In genomic region chr20:45924391-45925261, GRCh38 we compare ENCODE assay signal across 10 cellular contexts. TPM values are rescaled to one million over a fixed set of nuclear protein-coding genes. Genes with fewer than 3 reads are reported as not detected.
A peak's percentile ranks its signal among the peaks of the same experiment; 100 is the strongest.
DNase-seq lines count a peak whose midpoint lies in the region; ATAC-seq and TF ChIP-seq lines count a peak whose summit lies in the region.
"Had no signal": no experiment of that assay in that cellular context is flagged by ENCODE, and none has a peak within 500 bp of the region (broad histone marks: within the 10 kb centered on the region; RNA-seq: fewer than 3 reads in every experiment).

No MANE protein-coding gene starts in this region.

- peaks cover 56% of the 10 kb centered on the region for H3K4me1 Mint-ChIP-seq in nephron progenitor cell

- no peak overlapping the region for H3K27ac ChIP-seq in aorta (ENCODE audit: low read depth in 1 of 2, low read length in 2 of 2)

- ATAC-seq in Right ventricle myocardium inferior (peak; percentile 61), aorta (ENCODE audit: low FRiP score) (peak; percentile 52), HG03196 (IDR thresholded peaks at IDR 0.05; ENCODE audit: unreplicated experiment) (no peak), HG03378 (IDR thresholded peaks at IDR 0.05; ENCODE audit: unreplicated experiment) (no peak)

- TF ChIP-seq CTCF in fibroblast of villous mesenchyme (IDR thresholded peaks at IDR 0.05; ENCODE audit: insufficient read depth, low read depth, low read length), result no peak
- TF ChIP-seq CTCF in nephron progenitor cell (IDR thresholded peaks at IDR 0.05), result no peak

- no peaks in the 10 kb centered on the region for H3K36me3 ChIP-seq in aorta (ENCODE audit: control insufficient read depth in 1 of 2, insufficient read depth in 2 of 2, low read length in 1 of 2)

- peaks cover 4% of the 10 kb centered on the region for H3K27me3 Mint-ChIP-seq in nephron progenitor cell (ENCODE audit: low read depth, poor library complexity)

- WGBS in aorta, 2 donors, result 35 to 39% methylated on average over 21 of the region's 21 CpGs

- peak overlapping the region; percentile 94 for H3K27ac Mint-ChIP-seq in nephron progenitor cell

- H3K27me3 ChIP-seq in aorta (ENCODE audit: control insufficient read depth in 1 of 2, insufficient read depth in 2 of 2, low read length in 1 of 2), result no peaks in the 10 kb centered on the region

- H3K4me3 ChIP-seq in fibroblast of villous mesenchyme (ENCODE audit: low read depth, low read length) (no peak overlapping the region), aorta (ENCODE audit: low read length in 2 of 2) (no peak overlapping the region)

- no peaks in the 10 kb centered on the region for H3K4me1 ChIP-seq in aorta (ENCODE audit: control insufficient read depth in 1 of 2, insufficient read depth in 2 of 2, low read length in 2 of 2)

- intact Hi-C loops in Right ventricle myocardium inferior (cut with DNase I), result no loop called here
- intact Hi-C loops in cardiac septum (cut with DNase I), result no loop called here
- intact Hi-C loops in aorta (cut with DNase I), result no loop called here

- no peaks in the 10 kb centered on the region for H3K9me3 Mint-ChIP-seq in nephron progenitor cell

- DNase-seq in Right ventricle myocardium inferior (ENCODE audit: missing footprints) (no peak), cardiac septum (ENCODE audit: low spot score) (no peak), fibroblast of villous mesenchyme (ENCODE audit: low read depth) (peak; percentile 92), nephron progenitor cell (no peak), aorta (peak in 1 of 2 donors; percentile 73), HUDEP-2 (lab: John Stamatoyannopoulos, UW; ENCODE audit: unreplicated experiment in 76 of 76) (no peak)
- DNase-seq: activated naive CD4-positive, alpha-beta T cell treated with Interleukin-2 at 50 U/mL for 16 hours; NCI-H1048 had no signal

- H3K9me3 ChIP-seq in aorta (ENCODE audit: control insufficient read depth, low read length), result no peaks in the 10 kb centered on the region

- no peak overlapping the region for H3K4me3 Mint-ChIP-seq in nephron progenitor cell

- no peaks in the 10 kb centered on the region for H3K36me3 Mint-ChIP-seq in nephron progenitor cell (ENCODE audit: low read depth)

RNA-seq across cellular contexts. Expression of gene PCIF1, which starts 9.9 kb away (rescaled TPM):
- 22.5 TPM for total RNA-seq in Right ventricle myocardium inferior
- 30.2 TPM for total RNA-seq in cardiac septum
- total RNA-seq in fibroblast of villous mesenchyme, result 9.1 and 15.8 TPM in 2 replicates
- 10 to 100 TPM; 32.5 to 33.3 TPM for total RNA-seq in aorta
- 10 to 100 TPM; 15.5 to 43.4 TPM for polyA plus RNA-seq in aorta

RNA-seq across cellular contexts. Expression of gene PLTP, which starts 12.7 kb away (rescaled TPM):
- 156 TPM for total RNA-seq in Right ventricle myocardium inferior
- 37.1 TPM for total RNA-seq in cardiac septum
- 10.4 and 14.8 TPM in 2 replicates for total RNA-seq in fibroblast of villous mesenchyme
- 100 to 1,000 TPM; 113 to 445 TPM for total RNA-seq in aorta
- 100 to 1,000 TPM in 1 of 2 donors, 10 to 100 TPM in 1; 80.7 to 103 TPM for polyA plus RNA-seq in aorta

RNA-seq across cellular contexts. Expression of gene CTSA, which starts 33.5 kb away (rescaled TPM):
- 113 TPM for total RNA-seq in Right ventricle myocardium inferior
- total RNA-seq in cardiac septum, result 111 TPM
- total RNA-seq in fibroblast of villous mesenchyme, result 60.9 and 61.3 TPM in 2 replicates
- 100 to 1,000 TPM in 1 of 2 donors, 10 to 100 TPM in 1; 83.4 to 140 TPM for total RNA-seq in aorta
- 100 to 1,000 TPM in 1 of 2 donors, 10 to 100 TPM in 1; 37.9 to 175 TPM for polyA plus RNA-seq in aorta

RNA-seq across cellular contexts. Expression of gene NEURL2, which starts 33.6 kb away (rescaled TPM):
- total RNA-seq in Right ventricle myocardium inferior (5.0 TPM), cardiac septum (7.6 TPM), fibroblast of villous mesenchyme (3.9 and 5.2 TPM in 2 replicates), aorta (10 to 100 TPM in 1 of 2 donors, 1 to 10 TPM in 1; 9.9 to 32.9 TPM)
- 1 to 10 TPM; 2.0 to 7.0 TPM for polyA plus RNA-seq in aorta

RNA-seq across cellular contexts. Expression of gene SPATA25, which starts 37.2 kb away (rescaled TPM):
- total RNA-seq in Right ventricle myocardium inferior (2.0 TPM), cardiac septum (3.3 TPM), fibroblast of villous mesenchyme (0.43 and 1.3 TPM in 2 replicates), aorta (1 to 10 TPM; 2.9 to 8.6 TPM)
- 1 to 10 TPM in 1 of 2 donors, not detected in 1; 2.3 TPM for polyA plus RNA-seq in aorta

Comparison
In these comparisons a context has a peak if more than half of its experiments do, and no peak if none do; other contexts are left out.
1. ATAC-seq: peak in Right ventricle myocardium inferior (single experiment) and aorta (single experiment); none in HG03196 (single experiment) and HG03378 (single experiment).